Comparison of ENCODE assay signal across 10 cellular contexts in the genomic region with DNA sequence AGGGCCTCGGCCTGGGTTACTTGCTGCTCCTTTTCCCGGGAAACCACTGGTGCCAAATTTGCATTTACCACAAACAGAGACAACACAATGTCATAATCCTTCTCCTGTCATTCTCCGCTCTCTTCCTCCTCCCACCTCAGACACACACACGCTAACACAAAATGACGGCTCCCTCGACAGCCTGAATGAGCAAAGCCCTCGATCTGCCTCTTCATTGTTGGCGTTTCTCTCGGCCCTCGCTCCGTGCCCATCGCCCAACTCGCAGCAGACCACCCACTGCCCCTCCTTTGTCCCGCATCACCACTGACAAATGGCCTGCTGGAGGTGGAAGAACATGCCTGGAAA. TPM values are rescaled to one million over a fixed set of nuclear protein-coding genes. Genes with fewer than 3 reads are reported as not detected.
A peak's percentile ranks its signal among the peaks of the same experiment; 100 is the strongest.
DNase-seq lines count a peak whose midpoint lies in the region; ATAC-seq and TF ChIP-seq lines count a peak whose summit lies in the region.
"Had no signal": no experiment of that assay in that cellular context is flagged by ENCODE, and none has a peak within 500 bp of the region (broad histone marks: within the 10 kb centered on the region; RNA-seq: fewer than 3 reads in every experiment).

No MANE protein-coding gene starts in this region.

- CTCF ChIA-PET in WTC11 (lab: Charles Lee): interaction anchor here (0.9 to 2.8 kb wide), 7 partner anchors 14 to 161 kb away, joined by 3 to 13 read pairs (median 4); no protein-coding TSS in a partner anchor

- peak overlapping the region; percentile 5 for H3K4me3 Mint-ChIP-seq in T-helper 1 cell treated with Interleukin-12 subunit alpha and Interleukin-12 subunit beta and Interleukin-4 antibody, amounts not matched to agents 30 μg/mL and 1 μg/mL, for 36 hours
- peak overlapping the region; percentile 61 for H3K4me3 Mint-ChIP-seq in WTC11

- no peaks in the 10 kb centered on the region for H3K9me3 ChIP-seq in lower lobe of right lung
- no peaks in the 10 kb centered on the region for H3K9me3 ChIP-seq in subcutaneous abdominal adipose tissue (ENCODE audit: control insufficient read depth in 5 of 5, low read length in 5 of 5)

- H3K27ac ChIP-seq in lower lobe of right lung (no peak overlapping the region), subcutaneous abdominal adipose tissue (ENCODE audit: low read depth, low read length) (no peak overlapping the region)

- intact Hi-C loops in lower lobe of right lung (cut with DNase I): no loop called here

- no peaks in the 10 kb centered on the region for H3K9me3 Mint-ChIP-seq in T-helper 1 cell treated with Interleukin-12 subunit alpha and Interleukin-12 subunit beta and Interleukin-4 antibody, amounts not matched to agents 30 μg/mL and 1 μg/mL, for 36 hours
- no peaks in the 10 kb centered on the region for H3K9me3 Mint-ChIP-seq in WTC11

- peak overlapping the region; percentile 39 for H3K4me3 ChIP-seq in lower lobe of right lung
- H3K4me3 ChIP-seq in subcutaneous abdominal adipose tissue (ENCODE audit: low read depth in 1 of 5, low read length in 5 of 5): peak overlapping the region in 3 of 5 donors; percentile 26 to 55 (median 27)

- H3K4me1 ChIP-seq in lower lobe of right lung (peaks cover 18% of the 10 kb centered on the region), subcutaneous abdominal adipose tissue (ENCODE audit: control insufficient read depth in 5 of 5, insufficient read depth in 5 of 5, low read length in 5 of 5) (peaks cover 0 to 23% (median 13%) of the 10 kb centered on the region in 5 donors)

- ATAC-seq in WTC11: peak; percentile 7; the same call in 1 of the 2 replicates
- no peak for ATAC-seq in lower lobe of right lung
- ATAC-seq in HG02798 (IDR thresholded peaks at IDR 0.05; ENCODE audit: poor library complexity, unreplicated experiment): no peak

- H3K36me3 ChIP-seq in lower lobe of right lung (no peaks in the 10 kb centered on the region), subcutaneous abdominal adipose tissue (ENCODE audit: control insufficient read depth in 5 of 5, insufficient read depth in 5 of 5, low read length in 5 of 5) (no peaks in the 10 kb centered on the region)

- POLR2A ChIA-PET in WTC11 (lab: Charles Lee): interaction anchor here (1.8 kb wide), 1 partner anchor 9 kb away, joined by 4 read pairs; no protein-coding TSS in a partner anchor

- TF ChIP-seq CTCF in WTC11 (IDR thresholded peaks at IDR 0.05) (no peak), lower lobe of right lung (IDR thresholded peaks at IDR 0.05) (no peak)

- no peak for DNase-seq in T-helper 1 cell
- no peak for DNase-seq in WTC11 (ENCODE audit: low spot score)
- no peak for DNase-seq in lower lobe of right lung
- no peak for DNase-seq in CD1c-positive myeloid dendritic cell (ENCODE audit: extremely low spot score)
- no peak for DNase-seq in NCI-H524 treated with DMSO at 0.1 percent for 48 hours (lab: John Stamatoyannopoulos, UW)
- DNase-seq: cerebellar nuclear complex, NCI-H446 had no signal

- H3K27me3 Mint-ChIP-seq in T-helper 1 cell treated with Interleukin-12 subunit alpha and Interleukin-12 subunit beta and Interleukin-4 antibody, amounts not matched to agents 30 μg/mL and 1 μg/mL, for 36 hours (ENCODE audit: low read depth): peaks cover 30% of the 10 kb centered on the region
- H3K27me3 Mint-ChIP-seq in WTC11 (ENCODE audit: low read depth): peaks cover 67% of the 10 kb centered on the region

- peaks cover 36% of the 10 kb centered on the region for H3K27me3 ChIP-seq in lower lobe of right lung (ENCODE audit: low read depth)
- H3K27me3 ChIP-seq in subcutaneous abdominal adipose tissue (ENCODE audit: control insufficient read depth in 5 of 5, insufficient read depth in 4 of 5, low read length in 5 of 5): peaks cover 23 to 63% (median 36%) of the 10 kb centered on the region in 5 donors

- peaks cover 2% of the 10 kb centered on the region for H3K36me3 Mint-ChIP-seq in T-helper 1 cell treated with Interleukin-12 subunit alpha and Interleukin-12 subunit beta and Interleukin-4 antibody, amounts not matched to agents 30 μg/mL and 1 μg/mL, for 36 hours (ENCODE audit: low read depth)
- no peaks in the 10 kb centered on the region for H3K36me3 Mint-ChIP-seq in WTC11

- H3K4me1 Mint-ChIP-seq in T-helper 1 cell treated with Interleukin-12 subunit alpha and Interleukin-12 subunit beta and Interleukin-4 antibody, amounts not matched to agents 30 μg/mL and 1 μg/mL, for 36 hours (ENCODE audit: low read depth): peaks cover 25% of the 10 kb centered on the region
- peaks cover 8% of the 10 kb centered on the region for H3K4me1 Mint-ChIP-seq in WTC11

- peak overlapping the region; percentile 77 for H3K27ac Mint-ChIP-seq in T-helper 1 cell treated with Interleukin-12 subunit alpha and Interleukin-12 subunit beta and Interleukin-4 antibody, amounts not matched to agents 30 μg/mL and 1 μg/mL, for 36 hours
- 0 out of 2 replicates have a peak overlapping the region, but pooled peaks have one; percentile 34 for H3K27ac Mint-ChIP-seq in WTC11

- no peak overlapping the region for H3K9ac ChIP-seq in subcutaneous abdominal adipose tissue (ENCODE audit: low read length in 5 of 5)

TF ChIP-seq in WTC11, 78 proteins besides CTCF, POLR2A, EP300 and RAD21:
- no peak for TF ChIP-seq ZNF232 (CRISPR knock-in tag; IDR thresholded peaks at IDR 0.05)
- TF ChIP-seq ZNF138 (CRISPR knock-in tag; conservative IDR thresholded peaks at IDR 0.05): no peak
- TF ChIP-seq HMGA2 (CRISPR knock-in tag; IDR thresholded peaks at IDR 0.05): no peak
- TF ChIP-seq CBFB (CRISPR knock-in tag; IDR thresholded peaks at IDR 0.05; ENCODE audit: low read depth): no peak
- TF ChIP-seq CDX4 (CRISPR knock-in tag; IDR thresholded peaks at IDR 0.05; ENCODE audit: borderline replicate concordance): no peak
- TF ChIP-seq, protein P1, sequence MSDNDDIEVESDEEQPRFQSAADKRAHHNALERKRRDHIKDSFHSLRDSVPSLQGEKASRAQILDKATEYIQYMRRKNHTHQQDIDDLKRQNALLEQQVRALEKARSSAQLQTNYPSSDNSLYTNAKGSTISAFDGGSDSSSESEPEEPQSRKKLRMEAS (CRISPR knock-in tag; IDR thresholded peaks at IDR 0.05): no peak
- no peak for TF ChIP-seq NFYB (CRISPR knock-in tag; conservative IDR thresholded peaks at IDR 0.05; ENCODE audit: low read depth)

RNA-seq across cellular contexts. Expression of gene TCF20, which starts 12.5 kb away (rescaled TPM):
- 68.6 to 77.0 TPM (median 74.3 TPM) in 3 replicates for total RNA-seq in WTC11 (2021)
- total RNA-seq in lower lobe of right lung: 38.8 TPM
